In the genomic region with DNA sequence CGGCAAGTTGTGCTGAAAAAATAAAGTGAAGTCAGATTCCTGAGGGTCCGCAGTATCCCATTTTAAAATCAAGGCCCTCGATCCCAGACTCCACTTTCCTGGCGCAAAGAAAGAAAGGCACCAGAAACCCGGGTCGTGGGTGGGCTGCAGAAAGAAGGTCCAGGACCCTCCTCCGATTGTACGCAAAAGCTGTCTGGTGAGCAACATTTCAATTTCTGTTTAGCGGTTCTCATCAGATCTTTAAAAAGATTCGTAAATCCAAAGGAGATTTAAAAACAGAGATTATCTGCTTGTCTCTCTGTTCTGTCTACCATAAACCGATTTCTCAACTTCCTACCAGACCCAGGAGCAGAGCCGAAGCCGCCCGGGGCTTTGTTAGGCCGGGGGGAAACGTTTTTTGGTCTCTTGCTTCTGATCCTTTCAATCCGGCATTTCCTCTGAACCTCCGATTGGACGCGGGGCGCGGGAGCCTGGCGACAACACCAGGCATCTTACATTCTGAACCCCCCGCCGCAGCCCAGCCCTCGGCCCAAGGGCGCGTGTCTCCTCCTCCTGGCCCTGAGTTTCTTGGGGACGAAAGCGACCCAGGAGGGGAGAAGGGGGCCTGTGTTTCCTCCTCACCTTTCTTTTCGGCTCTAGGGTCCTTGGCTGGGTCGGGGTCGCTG, we compare ENCODE assay signal across 11 cellular contexts. TPM values are rescaled to one million over a fixed set of nuclear protein-coding genes. Genes with fewer than 3 reads are reported as not detected.
A peak's percentile ranks its signal among the peaks of the same experiment; 100 is the strongest.
DNase-seq lines count a peak whose midpoint lies in the region; TF ChIP-seq lines count a peak whose summit lies in the region.
"Had no signal": no experiment of that assay in that cellular context is flagged by ENCODE, and none has a peak within 500 bp of the region (broad histone marks: within the 10 kb centered on the region; RNA-seq: fewer than 3 reads in every experiment).

No MANE protein-coding gene starts in this region.

- H3K27ac ChIP-seq in HUES64 (ENCODE audit: low read depth, low read length) = no peak overlapping the region
- H3K27ac ChIP-seq in neuronal stem cell (replicated peaks; ENCODE audit: low read length) = no peak overlapping the region
- H3K27ac ChIP-seq in uterus = no peak overlapping the region
- H3K27ac ChIP-seq: dorsolateral prefrontal cortex had no signal

- no peaks in the 10 kb centered on the region for H3K79me1 ChIP-seq in neuronal stem cell (ENCODE audit: low read depth, low read length)

- peak overlapping the region; percentile 46 for H2BK12ac ChIP-seq in neuronal stem cell (ENCODE audit: low read length)

- peak overlapping the region; percentile 40 for H3K4me3 ChIP-seq in HUES64 (ENCODE audit: low read length)
- peak overlapping the region in 1 of 2 donors; percentile 64 for H3K4me3 ChIP-seq in neuronal stem cell (ENCODE audit: low read length in 2 of 2)
- no peak overlapping the region for H3K4me3 ChIP-seq in uterus

- peak overlapping the region; percentile 53 for H2AK5ac ChIP-seq in neuronal stem cell (ENCODE audit: low read depth, low read length)

- H3K9me3 ChIP-seq in HUES64 (ENCODE audit: insufficient read depth, low read depth, low read length) = no peaks in the 10 kb centered on the region
- H3K9me3 ChIP-seq in neuronal stem cell (replicated peaks in 1 of 2; ENCODE audit: control insufficient read depth in 2 of 2, insufficient read depth in 1 of 2, low read depth in 1 of 2, low read length in 2 of 2) = peaks cover 0 to 6% of the 10 kb centered on the region in 2 donors
- no peaks in the 10 kb centered on the region for H3K9me3 ChIP-seq in uterus

- no peak overlapping the region for H4K91ac ChIP-seq in neuronal stem cell (ENCODE audit: low read depth, low read length, poor library complexity)

- H3K4me3 Mint-ChIP-seq in T-helper 1 cell treated with Interleukin-12 subunit alpha and Interleukin-12 subunit beta and Interleukin-4 antibody, amounts not matched to agents 30 μg/mL and 1 μg/mL, for 36 hours = no peak overlapping the region
- H3K4me3 Mint-ChIP-seq in chondrocyte (ENCODE audit: unreplicated experiment) = peak overlapping the region; percentile 88

- H4K8ac ChIP-seq in neuronal stem cell (ENCODE audit: low read depth, low read length) = no peak overlapping the region

- no peak overlapping the region for H2BK5ac ChIP-seq in neuronal stem cell (ENCODE audit: low read length)

- H3K4me1 ChIP-seq in HUES64 (ENCODE audit: insufficient read depth, low read length) = peaks cover 51% of the 10 kb centered on the region
- H3K4me1 ChIP-seq in neuronal stem cell (ENCODE audit: control insufficient read depth in 2 of 2, insufficient read depth in 1 of 2, low read depth in 1 of 2, low read length in 2 of 2) = peaks cover 7 to 8% of the 10 kb centered on the region in 2 donors
- H3K4me1 ChIP-seq in uterus = peaks cover 0 to 12% of the 10 kb centered on the region in 2 donors

- peak overlapping the region; percentile 85 for H2BK120ac ChIP-seq in neuronal stem cell (ENCODE audit: low read depth, low read length)

- intact Hi-C loops in uterus (cut with DNase I; ENCODE audit: low total_unique reads) = no loop called here

- H3K27me3 ChIP-seq in HUES64 (ENCODE audit: insufficient read depth, low read length) (peaks cover 100% of the 10 kb centered on the region), neuronal stem cell (ENCODE audit: control insufficient read depth in 3 of 3, insufficient read depth in 3 of 3, low read depth in 1 of 3, low read length in 3 of 3) (peaks cover 89 to 100% (median 100%) of the 10 kb centered on the region in 3 experiments), uterus (peaks cover 8 to 84% of the 10 kb centered on the region in 2 donors)

- H3K14ac ChIP-seq in neuronal stem cell (ENCODE audit: low read length) = no peak overlapping the region

- peaks cover 15% of the 10 kb centered on the region for H3K4me1 Mint-ChIP-seq in T-helper 1 cell treated with Interleukin-12 subunit alpha and Interleukin-12 subunit beta and Interleukin-4 antibody, amounts not matched to agents 30 μg/mL and 1 μg/mL, for 36 hours (ENCODE audit: low read depth)
- peaks cover 40% of the 10 kb centered on the region for H3K4me1 Mint-ChIP-seq in chondrocyte (ENCODE audit: low read depth)

- H3K9ac ChIP-seq in HUES64 (ENCODE audit: low read depth, low read length) (no peak overlapping the region), neuronal stem cell (ENCODE audit: low read depth, low read length, poor library complexity) (no peak overlapping the region)

- TF ChIP-seq CTCF in chondrocyte (IDR thresholded peaks at IDR 0.05) (no peak), uterus (IDR thresholded peaks at IDR 0.05) (no peak)

- no peak for TF ChIP-seq POLR2A in uterus (IDR thresholded peaks at IDR 0.05)

- H3K4ac ChIP-seq in neuronal stem cell (ENCODE audit: low read length) = no peak overlapping the region

- peak overlapping the region; percentile 59 for H3K27ac Mint-ChIP-seq in T-helper 1 cell treated with Interleukin-12 subunit alpha and Interleukin-12 subunit beta and Interleukin-4 antibody, amounts not matched to agents 30 μg/mL and 1 μg/mL, for 36 hours
- H3K27ac Mint-ChIP-seq in chondrocyte (ENCODE audit: unreplicated experiment) = peak overlapping the region; percentile 89
- H3K27ac Mint-ChIP-seq: activated T-helper 2 cell treated with anti-CD3 and anti-CD28 coated beads, Interferon-gamma antibody, Interleukin-2, Interleukin-4, amounts not matched to agents 10 μg/mL and 5 μg/mL and 100 μg/mL, durations not matched to agents 14 hours and 24 hours and 36 hours had no signal

- H2BK15ac ChIP-seq in neuronal stem cell (ENCODE audit: low read length) = peak overlapping the region; percentile 62

- H3K36me3 ChIP-seq in HUES64 (ENCODE audit: insufficient read depth, low read length) (no peaks in the 10 kb centered on the region), neuronal stem cell (replicated peaks in 1 of 2; ENCODE audit: control insufficient read depth in 2 of 2, insufficient read depth in 2 of 2, low read length in 2 of 2) (peaks cover 0 to 18% of the 10 kb centered on the region in 2 donors), uterus (no peaks in the 10 kb centered on the region)

- H3K9me3 Mint-ChIP-seq in T-helper 1 cell treated with Interleukin-12 subunit alpha and Interleukin-12 subunit beta and Interleukin-4 antibody, amounts not matched to agents 30 μg/mL and 1 μg/mL, for 36 hours = no peaks in the 10 kb centered on the region
- H3K9me3 Mint-ChIP-seq in chondrocyte (ENCODE audit: low read depth) = no peaks in the 10 kb centered on the region
- H3K9me3 Mint-ChIP-seq: activated T-helper 2 cell treated with anti-CD3 and anti-CD28 coated beads, Interferon-gamma antibody, Interleukin-2, Interleukin-4, amounts not matched to agents 10 μg/mL and 5 μg/mL and 100 μg/mL, durations not matched to agents 14 hours and 24 hours and 36 hours had no signal

- DNase-seq in T-helper 1 cell (no peak), chondrocyte (ENCODE audit: low spot score) (no peak), neuronal stem cell (ENCODE audit: low spot score) (no peak), NAMALWA (ENCODE audit: low spot score) (no peak), NCI-H2107 (lab: John Stamatoyannopoulos, UW) (no peak), uterus (no peak)
- DNase-seq: AML-193, dorsolateral prefrontal cortex had no signal

- peak overlapping the region; percentile 63 for H3K18ac ChIP-seq in neuronal stem cell (ENCODE audit: low read length)

- peak overlapping the region; percentile 74 for H3K4me2 ChIP-seq in neuronal stem cell (ENCODE audit: insufficient read depth, low read length, poor library complexity, severe bottlenecking)

- WGBS in HUES64 = 3% methylated on average over 33 of the region's 33 CpGs
- WGBS in neuronal stem cell (ENCODE audit: extremely low coverage in 2 of 2, insufficient read length in 2 of 2, insufficient replicate concordance in 1 of 2), 2 donors = no CpG with 5 or more reads among the region's 33 CpGs

- peaks cover 4% of the 10 kb centered on the region for H3K36me3 Mint-ChIP-seq in T-helper 1 cell treated with Interleukin-12 subunit alpha and Interleukin-12 subunit beta and Interleukin-4 antibody, amounts not matched to agents 30 μg/mL and 1 μg/mL, for 36 hours (ENCODE audit: low read depth)
- peaks cover 6% of the 10 kb centered on the region for H3K36me3 Mint-ChIP-seq in chondrocyte (ENCODE audit: low read depth)

- peaks cover 92% of the 10 kb centered on the region for H3K27me3 Mint-ChIP-seq in T-helper 1 cell treated with Interleukin-12 subunit alpha and Interleukin-12 subunit beta and Interleukin-4 antibody, amounts not matched to agents 30 μg/mL and 1 μg/mL, for 36 hours (ENCODE audit: low read depth)
- H3K27me3 Mint-ChIP-seq in chondrocyte (ENCODE audit: low read depth) = peaks cover 27% of the 10 kb centered on the region

- H3K23ac ChIP-seq in neuronal stem cell (ENCODE audit: low read depth, low read length, poor library complexity) = no peak overlapping the region

- peak overlapping the region; percentile 93 for H2AFZ ChIP-seq in neuronal stem cell (ENCODE audit: low read length)

RNA-seq across cellular contexts. Expression of gene NKX2-5, which starts 0.7 kb away (rescaled TPM):
- polyA plus RNA-seq in HUES64 (2013, experiment 1 of 2) = 0.25 TPM
- 0.51 TPM for polyA plus RNA-seq in HUES64 (2013, experiment 2 of 2)
- total RNA-seq in chondrocyte (14.8 to 23.7 TPM (median 15.4 TPM) in 3 replicates), uterus (not detected)
- polyA plus RNA-seq in neuronal stem cell (2013, experiment 1 of 2) = 0.13 TPM
- polyA plus RNA-seq in neuronal stem cell (2013, experiment 2 of 2) = 0.08 TPM
- total RNA-seq: activated T-helper 2 cell treated with anti-CD3 and anti-CD28 coated beads, Interferon-gamma antibody, Interleukin-2, Interleukin-4, amounts not matched to agents 10 μg/mL and 5 μg/mL and 100 μg/mL, durations not matched to agents 14 hours and 24 hours and 36 hours; dorsolateral prefrontal cortex had no signal

Comparison
In these comparisons a context has a peak if more than half of its experiments do, and no peak if none do; other contexts are left out.
1. RNA of gene NKX2-5, which starts 0.7 kb away (total RNA-seq): 14.8 to 23.7 TPM in chondrocyte; not detected in uterus; every median in the first group is over 10 times any median in the second.